9 cellular contexts compared by ENCODE assay signal in the genomic region with DNA sequence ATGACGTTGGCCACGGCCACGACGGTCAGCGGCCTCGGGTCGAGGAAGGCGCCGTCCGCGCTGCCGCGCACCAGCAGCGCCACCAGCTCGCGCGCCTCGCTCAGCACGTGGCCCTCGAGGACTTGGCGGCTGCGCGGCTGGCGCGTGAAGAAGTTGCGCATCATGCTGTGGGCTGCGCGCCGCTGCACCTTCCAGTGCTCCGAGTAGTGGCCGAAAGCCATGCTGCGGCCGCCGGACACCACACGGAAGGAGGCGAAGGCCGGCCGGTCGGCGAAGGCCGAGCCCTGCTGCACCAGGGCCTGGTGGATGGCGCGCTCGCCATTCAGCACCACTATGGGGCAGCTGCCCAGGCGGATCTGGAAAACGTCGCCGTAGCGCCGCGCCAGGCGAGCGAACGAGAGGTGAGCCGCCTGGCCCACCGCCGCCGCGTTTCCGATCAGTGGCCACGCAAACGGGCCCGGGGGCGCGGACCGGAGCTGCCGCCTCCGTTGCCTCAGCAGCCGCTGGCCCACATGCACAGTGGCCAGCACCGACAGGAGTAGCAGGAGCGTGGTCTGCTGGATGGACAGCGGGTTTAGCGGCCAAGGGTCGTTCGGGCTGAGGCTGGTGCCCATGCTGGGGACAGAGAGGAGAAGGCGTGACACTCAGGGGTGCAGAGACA. TPM values are rescaled to one million over a fixed set of nuclear protein-coding genes. Genes with fewer than 3 reads are reported as not detected.
A peak's percentile ranks its signal among the peaks of the same experiment; 100 is the strongest.
DNase-seq lines count a peak whose midpoint lies in the region; ATAC-seq, FAIRE-seq and TF ChIP-seq lines count a peak whose summit lies in the region.
"Had no signal": no experiment of that assay in that cellular context is flagged by ENCODE, and none has a peak within 500 bp of the region (broad histone marks: within the 10 kb centered on the region; RNA-seq: fewer than 3 reads in every experiment).

No MANE protein-coding gene starts in this region.

- H4K20me1 ChIP-seq in endothelial cell of umbilical vein (replicated peaks; ENCODE audit: control insufficient read depth, extremely low read depth, insufficient read depth, low read length) = no peaks in the 10 kb centered on the region

- H3K27me3 ChIP-seq in NT2/D1 (ENCODE audit: insufficient read depth, insufficient read length) (peaks cover 14% of the 10 kb centered on the region), endothelial cell of umbilical vein (ENCODE audit: control insufficient read depth in 2 of 2, insufficient read depth in 2 of 2, low read length in 2 of 2) (peaks cover 46 to 48% of the 10 kb centered on the region in 2 experiments)

- no peak for FAIRE-seq in endothelial cell of umbilical vein (lab: Jason Lieb, UNC)

- POLR2A ChIA-PET in AG04449 (lab: Yijun Ruan, JAX) (no interaction called here), endothelial cell of umbilical vein (lab: Charles Lee) (no interaction called here)

- H3K9me3 ChIP-seq in NT2/D1 (ENCODE audit: insufficient read depth, low read length) (no peaks in the 10 kb centered on the region; the same call in 1 of the 2 replicates), endothelial cell of umbilical vein (replicated peaks; ENCODE audit: control insufficient read depth, insufficient read depth, low read length) (no peaks in the 10 kb centered on the region), mucosa of descending colon (no peaks in the 10 kb centered on the region)

- H3K9ac ChIP-seq in NT2/D1 (ENCODE audit: insufficient read length, low read depth) (peak overlapping the region; percentile 82), endothelial cell of umbilical vein (replicated peaks; ENCODE audit: extremely low read depth, insufficient read depth, low read length) (no peak overlapping the region)

- H3K79me2 ChIP-seq in endothelial cell of umbilical vein (ENCODE audit: control insufficient read depth, insufficient read depth, low read length) = no peaks in the 10 kb centered on the region

- no peak overlapping the region for H2AFZ ChIP-seq in endothelial cell of umbilical vein (ENCODE audit: low read depth, low read length)

- H3K9me1 ChIP-seq in endothelial cell of umbilical vein (replicated peaks; ENCODE audit: control insufficient read depth, extremely low read depth, insufficient read depth, low read length) = no peaks in the 10 kb centered on the region

- dilution Hi-C loops in endothelial cell of umbilical vein (cut with MboI; ENCODE audit: extremely low pct_ligation_motif_present, low sequenced_read_pairs) = no loop called here

- TF ChIP-seq CTCF in AG04449 (IDR thresholded peaks at IDR 0.05; ENCODE audit: insufficient read depth, low read length, missing control alignments) (no peak), endothelial cell of umbilical vein (IDR thresholded peaks at IDR 0.05; ENCODE audit: extremely low read depth in 1 of 2, insufficient read depth in 1 of 2, low read depth in 1 of 2, low read length in 2 of 2) (no peak), mucosa of descending colon (IDR thresholded peaks at IDR 0.05) (no peak)

- peak overlapping the region; percentile 50 for H3K4me3 ChIP-seq in AG04449 (ENCODE audit: low read depth, low read length)
- peak overlapping the region; percentile 58 for H3K4me3 ChIP-seq in NT2/D1 (ENCODE audit: insufficient read length, low read depth)
- no peak overlapping the region for H3K4me3 ChIP-seq in endothelial cell of umbilical vein (replicated peaks in 1 of 3; ENCODE audit: insufficient read depth in 1 of 3, low read depth in 1 of 3, low read length in 3 of 3)
- no peak overlapping the region for H3K4me3 ChIP-seq in mucosa of descending colon

- intact Hi-C loops in endothelial cell of umbilical vein (cut with micrococcal nuclease) = loop anchor here (5.0 to 10.0 kb wide), 3 partner anchors 200 to 753 kb away; a partner anchor contains a TSS
- intact Hi-C loops in mucosa of descending colon (cut with DNase I, micrococcal nuclease) = no loop called here

- peaks cover 11% of the 10 kb centered on the region for H3K36me3 ChIP-seq in NT2/D1 (ENCODE audit: insufficient read depth, insufficient read length, low read length)
- H3K36me3 ChIP-seq in endothelial cell of umbilical vein (ENCODE audit: control insufficient read depth in 2 of 2, extremely low read depth in 1 of 2, insufficient read depth in 2 of 2, low read length in 2 of 2) = no peaks in the 10 kb centered on the region
- H3K36me3 ChIP-seq in mucosa of descending colon (ENCODE audit: low read depth) = no peaks in the 10 kb centered on the region

- TF ChIP-seq POLR2A in endothelial cell of umbilical vein (IDR thresholded peaks at IDR 0.05; ENCODE audit: low read depth, low read length) = no peak

- DNase-seq in AG04449 (ENCODE audit: low read depth, low spot score) = no peak
- no peak for DNase-seq in NT2/D1 (ENCODE audit: low read depth, low spot score)
- peak; percentile 15 for DNase-seq in endothelial cell of umbilical vein (ENCODE audit: low read depth, low spot score)
- peak in 2 of 3 donors; percentile 31 to 44 for DNase-seq in mucosa of descending colon
- DNase-seq in HT-29 (ENCODE audit: low spot score) = no peak

- H3K4me2 ChIP-seq in endothelial cell of umbilical vein (ENCODE audit: insufficient read depth, low read length) = no peak overlapping the region

- ATAC-seq in mucosa of descending colon = no peak
- ATAC-seq in GM18909 (IDR thresholded peaks at IDR 0.05; ENCODE audit: poor library complexity, unreplicated experiment) = no peak
- no peak for ATAC-seq in HG03175 (IDR thresholded peaks at IDR 0.05; ENCODE audit: unreplicated experiment)
- no peak for ATAC-seq in esophagus mucosa

- BruUV-seq in endothelial cell of umbilical vein (replicated peaks; lab: Mats Ljungman, UMichigan) = no TSS peak

- H3K4me1 ChIP-seq in NT2/D1 (ENCODE audit: insufficient read depth, insufficient read length) (peaks cover 2% of the 10 kb centered on the region), endothelial cell of umbilical vein (ENCODE audit: control insufficient read depth, extremely low read depth, insufficient read depth, low read length) (peaks cover 16% of the 10 kb centered on the region), mucosa of descending colon (ENCODE audit: low read depth) (peaks cover 33% of the 10 kb centered on the region)

- H3K27ac ChIP-seq in endothelial cell of umbilical vein (ENCODE audit: insufficient read depth, low read depth, low read length) = no peak overlapping the region

- CTCF ChIA-PET in AG04449 (lab: Yijun Ruan, JAX) = interaction anchor here (1.9 kb wide), 1 partner anchor 21 kb away, joined by 6 read pairs; no protein-coding TSS in a partner anchor
- CTCF ChIA-PET in endothelial cell of umbilical vein (lab: Charles Lee) = no interaction called here

TF ChIP-seq in endothelial cell of umbilical vein, 7 proteins besides CTCF, POLR2A, EP300 and RAD21:
- TF ChIP-seq MYC (IDR thresholded peaks at IDR 0.05; ENCODE audit: low read depth, low read length) (no peak), FOS (IDR thresholded peaks at IDR 0.05; ENCODE audit: borderline replicate concordance, insufficient read depth, low read length) (no peak), GATA2 (IDR thresholded peaks at IDR 0.05; ENCODE audit: insufficient read depth, insufficient read length, low read depth, low read length) (no peak), JUN (IDR thresholded peaks at IDR 0.05; ENCODE audit: borderline replicate concordance, insufficient read depth, insufficient read length, low read depth) (no peak), EZH2 (IDR thresholded peaks at IDR 0.05; ENCODE audit: borderline replicate concordance, low read depth, low read length, severe bottlenecking) (no peak), POLR2AphosphoS5 (IDR thresholded peaks at IDR 0.05; ENCODE audit: insufficient read depth, low read depth, low read length) (no peak)
- TF ChIP-seq, protein P1, sequence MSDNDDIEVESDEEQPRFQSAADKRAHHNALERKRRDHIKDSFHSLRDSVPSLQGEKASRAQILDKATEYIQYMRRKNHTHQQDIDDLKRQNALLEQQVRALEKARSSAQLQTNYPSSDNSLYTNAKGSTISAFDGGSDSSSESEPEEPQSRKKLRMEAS (IDR thresholded peaks at IDR 0.05; ENCODE audit: insufficient read depth, insufficient read length) = no peak

RNA-seq across cellular contexts. Expression of a gene that starts 1.0 kb away (rescaled TPM):
- not detected in 2 replicates for total RNA-seq in endothelial cell of umbilical vein
- polyA plus RNA-seq in endothelial cell of umbilical vein = 0.01 TPM in 1 of 2 replicates, not detected in the other
- 0.08 TPM in 1 of 2 replicates, not detected in the other for polyA plus RNA-seq in endothelial cell of umbilical vein (2011; cell fraction: cytosol; rRNA removed)
- 0.21 TPM in 1 of 2 replicates, not detected in the other for polyA plus RNA-seq in endothelial cell of umbilical vein (2011; cell fraction: nucleus; rRNA removed)
- polyA plus RNA-seq in endothelial cell of umbilical vein (2012) = not detected in 2 replicates
- polyA minus RNA-seq in endothelial cell of umbilical vein = not detected in 2 replicates
- polyA minus RNA-seq in endothelial cell of umbilical vein (2011; cell fraction: cytosol; rRNA and poly(A)+ RNA removed) = 6.0 TPM
- not detected in 2 replicates for polyA minus RNA-seq in endothelial cell of umbilical vein (2011; cell fraction: nucleus; rRNA and poly(A)+ RNA removed)
- 10 to 100 TPM in 2 of 3 donors, 1 to 10 TPM in 1; 1.6 to 15.0 (median 13.8) TPM for total RNA-seq in mucosa of descending colon
- 13.5 and 17.7 TPM in 2 replicates for total RNA-seq in HT-29 (2014; rRNA removed; shearing (Covaris generic))
- 2.0 TPM for total RNA-seq in esophagus mucosa
- total RNA-seq: HT1080 had no signal

Comparison
In these comparisons a context has a peak if more than half of its experiments do, and no peak if none do; other contexts are left out.
1. DNase-seq: peak in endothelial cell of umbilical vein (single experiment) and mucosa of descending colon (2 of 3); none in AG04449 (single experiment), NT2/D1 (single experiment) and HT-29 (single experiment).
2. H3K4me3 ChIP-seq: peak in AG04449 (single experiment) and NT2/D1 (single experiment); none in endothelial cell of umbilical vein (0 of 3) and mucosa of descending colon (single experiment).